ENCODE assay signal across 22 cellular contexts in genomic region chr6:138931660-138932059, GRCh38.
"Had no signal": no experiment of that assay in that cellular context is flagged by ENCODE, and none has a peak within 500 bp of the region (broad histone marks: within the 10 kb centered on the region; RNA-seq: fewer than 3 reads in every experiment).

No MANE protein-coding gene starts in this region.

- H2AFZ ChIP-seq: neural progenitor cell had no signal

- H3K9me3 Mint-ChIP-seq: natural killer cell treated with Interleukin-12 subunit alpha and Interleukin-12 subunit beta and Interleukin-15 and Interleukin-18, amount 100 ng/mL, for 72 hours had no signal

- DNase-seq: colonic mucosa; dermis blood vessel endothelial cell; erythroblast; heart right ventricle; left colon; left ventricle myocardium superior; nucleus accumbens; ovary; sigmoid colon; stimulated activated CD4-positive, alpha-beta T cell treated with anti-CD3 and anti-CD28 coated beads, Interleukin-12 subunit alpha, Interleukin-12 subunit beta, amount 100 ng/mL, for 4 hours; stimulated activated naive CD4-positive, alpha-beta T cell treated with Interleukin-2 at 50 U/mL for 16 hours; thyroid gland had no signal

- H3K27ac ChIP-seq: colonic mucosa, heart right ventricle, neural progenitor cell, ovary, right atrium auricular region, sigmoid colon, skin epidermis, suprapubic skin, thyroid gland had no signal

- H3K27ac Mint-ChIP-seq: natural killer cell treated with Interleukin-12 subunit alpha and Interleukin-12 subunit beta and Interleukin-15 and Interleukin-18, amount 100 ng/mL, for 72 hours; neural progenitor cell; type B pancreatic cell had no signal

- FAIRE-seq: endothelial cell of umbilical vein, frontal cortex, urothelium cell line had no signal

- H3K4me3 Mint-ChIP-seq: natural killer cell treated with Interleukin-12 subunit alpha and Interleukin-12 subunit beta and Interleukin-15 and Interleukin-18, amount 100 ng/mL, for 72 hours; neural progenitor cell; type B pancreatic cell had no signal

- H3K27me3 ChIP-seq: colonic mucosa, heart right ventricle, neural progenitor cell, ovary, right atrium auricular region, sigmoid colon, suprapubic skin, thyroid gland had no signal

- H3K4me3 ChIP-seq: colonic mucosa, heart right ventricle, lung, neural progenitor cell, ovary, right atrium auricular region, sigmoid colon, skin epidermis, suprapubic skin, thyroid gland had no signal

- H3K4me2 ChIP-seq: neural progenitor cell had no signal

- H3K9me3 ChIP-seq: colonic mucosa, ovary, right atrium auricular region, sigmoid colon, suprapubic skin, thyroid gland had no signal

- H3K36me3 ChIP-seq: colonic mucosa, ovary had no signal

- H3K9ac ChIP-seq: neural progenitor cell had no signal

- ATAC-seq: heart right ventricle; left colon; left ventricle myocardium superior; natural killer cell treated with Interleukin-12 subunit alpha and Interleukin-12 subunit beta and Interleukin-15 and Interleukin-18, amount 100 ng/mL, for 72 hours had no signal

- H3K27me3 Mint-ChIP-seq: natural killer cell treated with Interleukin-12 subunit alpha and Interleukin-12 subunit beta and Interleukin-15 and Interleukin-18, amount 100 ng/mL, for 72 hours; type B pancreatic cell had no signal

- H3K4me1 ChIP-seq: colonic mucosa, heart right ventricle, neural progenitor cell, right atrium auricular region, sigmoid colon, suprapubic skin, thyroid gland had no signal
